20 cellular contexts compared by ENCODE assay signal in genomic region chr22:40302149-40302548, GRCh38.
"Had no signal": no experiment of that assay in that cellular context is flagged by ENCODE, and none has a peak within 500 bp of the region (broad histone marks: within the 10 kb centered on the region; RNA-seq: fewer than 3 reads in every experiment).

No MANE protein-coding gene starts in this region.

- H3K9me3 Mint-ChIP-seq: IgD-negative memory B cell had no signal

- H3K4me3 Mint-ChIP-seq: IgD-negative memory B cell had no signal

- ATAC-seq: K562, Panc1, PC-3 had no signal

- DNase-seq: Kasumi-1, MM.1S, NCI-H1092 treated with DMSO at 0.1 percent for 48 hours, NCI-H1436, NCI-H187, NCI-H2029, NCI-H2081 treated with DMSO at 0.1 percent for 48 hours, NCI-H2171, NCI-H226, NCI-H446, NCI-H510A, NCI-H524 treated with DMSO at 0.1 percent for 48 hours, NCI-H69, NCI-H774, PC-3, SHP77 had no signal

- FAIRE-seq: HTR-8/SVneo, K562 had no signal

- H3K27me3 Mint-ChIP-seq: IgD-negative memory B cell had no signal
